17 cellular contexts compared by ENCODE assay signal in genomic region chr3:23481660-23482278, GRCh38.
A peak's percentile ranks its signal among the peaks of the same experiment; 100 is the strongest.
DNase-seq lines count a peak whose midpoint lies in the region; ATAC-seq and TF ChIP-seq lines count a peak whose summit lies in the region.
"Had no signal": no experiment of that assay in that cellular context is flagged by ENCODE, and none has a peak within 500 bp of the region (broad histone marks: within the 10 kb centered on the region; RNA-seq: fewer than 3 reads in every experiment).

No MANE protein-coding gene starts in this region.

- DNase-seq in astrocyte of the cerebellum (ENCODE audit: low read depth) (peak; percentile 22), omental fat pad (ENCODE audit: low spot score) (no peak), left colon (no peak), DMS153 (lab: John Stamatoyannopoulos, UW) (no peak)
- no peak for DNase-seq in effector CD8-positive, alpha-beta T cell (lab: John Stamatoyannopoulos, UW)
- DNase-seq: activated CD4-positive, alpha-beta T cell treated with anti-CD3 and anti-CD28 coated beads for 1 hour; activated T-cell treated with anti-CD3 and anti-CD28 coated beads, Interleukin-2, amount 50 U/mL, for 4 hours; amniotic stem cell; effector memory CD4-positive, alpha-beta T cell; NCI-H1694 treated with DMSO at 0.1 percent for 48 hours; nephron progenitor cell; sigmoid colon had no signal

- peak; percentile 71 for ATAC-seq in GM21529 (IDR thresholded peaks at IDR 0.05; ENCODE audit: unreplicated experiment)
- peak; percentile 53 for ATAC-seq in HG03342 (IDR thresholded peaks at IDR 0.05; ENCODE audit: unreplicated experiment)
- peak; percentile 16 for ATAC-seq in omental fat pad (ENCODE audit: low FRiP score)
- ATAC-seq in left colon, result no peak
- no peak for ATAC-seq in HG02623 (IDR thresholded peaks at IDR 0.05; ENCODE audit: unreplicated experiment)
- ATAC-seq: activated T-cell treated with anti-CD3 and anti-CD28 coated beads, Interleukin-2, amount 50 U/mL, for 4 hours; gastroesophageal sphincter; K562 had no signal

- intact Hi-C loops in left colon (cut with DNase I, micrococcal nuclease), result no loop called here

- in situ Hi-C loops in astrocyte of the cerebellum (cut with HindIII; ENCODE audit: low sequenced_read_pairs), result no loop called here

- no peak overlapping the region for H3K4me3 ChIP-seq in astrocyte of the cerebellum (ENCODE audit: low read depth, low read length)
- H3K4me3 ChIP-seq: gastroesophageal sphincter, K562, sigmoid colon had no signal

- no peak for TF ChIP-seq CTCF in astrocyte of the cerebellum (IDR thresholded peaks at IDR 0.05; ENCODE audit: low read depth, low read length, missing control alignments)
- TF ChIP-seq CTCF in omental fat pad (IDR thresholded peaks at IDR 0.05), result no peak

Comparison
In these comparisons a context has a peak if more than half of its experiments do, and no peak if none do; other contexts are left out.
1. ATAC-seq: peak in GM21529 (single experiment), HG03342 (single experiment) and omental fat pad (single experiment); none in left colon (single experiment) and HG02623 (single experiment).